Comparison of ENCODE assay signal across 8 cellular contexts in genomic region chr1:180178511-180179161, GRCh38. TPM values are rescaled to one million over a fixed set of nuclear protein-coding genes. Genes with fewer than 3 reads are reported as not detected.
DNase-seq lines count a peak whose midpoint lies in the region; ATAC-seq and TF ChIP-seq lines count a peak whose summit lies in the region.

No MANE protein-coding gene starts in this region.

- H3K4me1 ChIP-seq in CD4-positive, CD25-positive, alpha-beta regulatory T cell (ENCODE audit: control insufficient read depth, insufficient read depth, low read length, poor library complexity, severe bottlenecking), result no peaks in the 10 kb centered on the region
- H3K4me1 ChIP-seq in suprapubic skin, result peaks cover 11% of the 10 kb centered on the region

- H3K9me3 ChIP-seq in CD4-positive, CD25-positive, alpha-beta regulatory T cell (ENCODE audit: control insufficient read depth in 2 of 2, low read length in 2 of 2), result no peaks in the 10 kb centered on the region
- no peaks in the 10 kb centered on the region for H3K9me3 ChIP-seq in suprapubic skin

- no peak for TF ChIP-seq POLR2A in suprapubic skin (IDR thresholded peaks at IDR 0.05)

- TF ChIP-seq CTCF in epithelial cell of proximal tubule (conservative IDR thresholded peaks at IDR 0.05; ENCODE audit: low read depth, low read length), result peak; percentile 99
- peak; percentile 98 for TF ChIP-seq CTCF in natural killer cell (IDR thresholded peaks at IDR 0.05)
- TF ChIP-seq CTCF in suprapubic skin (IDR thresholded peaks at IDR 0.05), result peak; percentile 78 to 97

- WGBS in suprapubic skin, result 53% methylated on average over 12 of the region's 12 CpGs

- no peaks in the 10 kb centered on the region for H3K27me3 ChIP-seq in CD4-positive, CD25-positive, alpha-beta regulatory T cell (ENCODE audit: control insufficient read depth, insufficient read depth, low read length)
- no peaks in the 10 kb centered on the region for H3K27me3 ChIP-seq in suprapubic skin

- peaks cover 0 to 4% (median 0%) of the 10 kb centered on the region in 4 donors for H3K4me1 Mint-ChIP-seq in CD4-positive, CD25-positive, alpha-beta regulatory T cell
- peaks cover under 1 to 4% of the 10 kb centered on the region in 2 donors for H3K4me1 Mint-ChIP-seq in natural killer cell

- H3K27me3 Mint-ChIP-seq in CD4-positive, CD25-positive, alpha-beta regulatory T cell, result no peaks in the 10 kb centered on the region
- H3K27me3 Mint-ChIP-seq in natural killer cell (ENCODE audit: low read depth in 2 of 2), result no peaks in the 10 kb centered on the region

- no peaks in the 10 kb centered on the region for H3K9me3 Mint-ChIP-seq in CD4-positive, CD25-positive, alpha-beta regulatory T cell
- no peaks in the 10 kb centered on the region for H3K9me3 Mint-ChIP-seq in natural killer cell

- no peak overlapping the region for H3K4me3 ChIP-seq in CD4-positive, CD25-positive, alpha-beta regulatory T cell (ENCODE audit: low read depth, low read length)
- H3K4me3 ChIP-seq in epithelial cell of proximal tubule (ENCODE audit: low read depth, low read length) (no peak overlapping the region), suprapubic skin (no peak overlapping the region)

- no peak overlapping the region for H3K27ac ChIP-seq in CD4-positive, CD25-positive, alpha-beta regulatory T cell (ENCODE audit: insufficient read depth, low read length, poor library complexity, severe bottlenecking)
- H3K27ac ChIP-seq in suprapubic skin, result no peak overlapping the region

- peaks cover 9% of the 10 kb centered on the region for H3K36me3 Mint-ChIP-seq in CD4-positive, CD25-positive, alpha-beta regulatory T cell
- H3K36me3 Mint-ChIP-seq in natural killer cell, result no peaks in the 10 kb centered on the region

- peak; percentile 52 to 61 for ATAC-seq in CD4-positive, CD25-positive, alpha-beta regulatory T cell (ENCODE audit: low read depth in 2 of 2)
- ATAC-seq in GM21447 (IDR thresholded peaks at IDR 0.05; ENCODE audit: unreplicated experiment) (peak; percentile 55), natural killer cell (peak; percentile 77 to 98 (median 84))

- H3K4me3 Mint-ChIP-seq in CD4-positive, CD25-positive, alpha-beta regulatory T cell, result no peak overlapping the region
- no peak overlapping the region for H3K4me3 Mint-ChIP-seq in natural killer cell

- H3K36me3 ChIP-seq in CD4-positive, CD25-positive, alpha-beta regulatory T cell (ENCODE audit: control insufficient read depth, insufficient read depth, low read length), result peaks cover under 1% of the 10 kb centered on the region
- peaks cover 21% of the 10 kb centered on the region for H3K36me3 ChIP-seq in suprapubic skin

- TF ChIP-seq EP300 in suprapubic skin (IDR thresholded peaks at IDR 0.05), result no peak

- intact Hi-C loops in natural killer cell (cut with micrococcal nuclease), result loop anchor here (1.0 to 5.0 kb wide), 3 partner anchors 76 to 472 kb away; no protein-coding TSS in a partner anchor

- H3K27ac Mint-ChIP-seq in CD4-positive, CD25-positive, alpha-beta regulatory T cell, result peak overlapping the region in 1 of 3 donors; percentile 47
- H3K27ac Mint-ChIP-seq in natural killer cell, result no peak overlapping the region

- peak; percentile 38 to 62 (median 62) for DNase-seq in CD4-positive, CD25-positive, alpha-beta regulatory T cell
- DNase-seq in NCI-H526 (lab: John Stamatoyannopoulos, UW), result peak; percentile 67 to 92
- peak; percentile 87 for DNase-seq in activated CD8-positive, alpha-beta memory T cell treated with anti-CD3 and anti-CD28 coated beads, Interleukin-2, amount 50 U/mL, for 48 hours
- DNase-seq in epithelial cell of proximal tubule (ENCODE audit: low read depth), result no peak
- peak; percentile 60 for DNase-seq in natural killer cell
- peak in 1 of 2 donors; percentile 63 for DNase-seq in suprapubic skin (ENCODE audit: low spot score in 2 of 2)
- DNase-seq in HPDE6-E6E7 (ENCODE audit: extremely low spot score), result no peak

RNA-seq across cellular contexts. Expression of gene QSOX1, which starts 24.0 kb away (rescaled TPM):
- 19.9 TPM for total RNA-seq in CD4-positive, CD25-positive, alpha-beta regulatory T cell
- 10 to 100 TPM in 2 of 4 donors, 1 to 10 TPM in 2; 8.4 to 12.0 (median 10.3) TPM for polyA plus RNA-seq in CD4-positive, CD25-positive, alpha-beta regulatory T cell
- 170 and 247 TPM in 2 replicates for total RNA-seq in epithelial cell of proximal tubule
- total RNA-seq in natural killer cell, result 10 to 100 TPM; 31.0 to 42.7 (median 38.2) TPM
- total RNA-seq in suprapubic skin, result 10 to 100 TPM; 56.6 to 66.1 (median 61.5) TPM

RNA-seq across cellular contexts. Expression of gene LHX4, which starts 51.4 kb away (rescaled TPM):
- not detected for total RNA-seq in CD4-positive, CD25-positive, alpha-beta regulatory T cell
- polyA plus RNA-seq in CD4-positive, CD25-positive, alpha-beta regulatory T cell, result under 1 TPM; 0.17 to 0.32 (median 0.28) TPM
- total RNA-seq in epithelial cell of proximal tubule, result 0.14 TPM in 1 of 2 replicates, not detected in the other
- under 1 TPM in 1 of 3 donors, not detected in 2; 0.08 TPM for total RNA-seq in natural killer cell
- total RNA-seq in suprapubic skin, result 1 to 10 TPM in 1 of 4 donors, under 1 TPM in 3; 0.08 to 1.2 (median 0.31) TPM

Comparison
In these comparisons a context has a peak if more than half of its experiments do, and no peak if none do; other contexts are left out.
1. DNase-seq: peak in CD4-positive, CD25-positive, alpha-beta regulatory T cell (3 of 3), NCI-H526 (2 of 2), activated CD8-positive, alpha-beta memory T cell treated with anti-CD3 and anti-CD28 coated beads, Interleukin-2, amount 50 U/mL, for 48 hours (single experiment) and natural killer cell (single experiment); none in epithelial cell of proximal tubule (single experiment) and HPDE6-E6E7 (single experiment).
2. Peak in every context shown above with its lines, with median percentiles within 50 percentile points of each other: ATAC-seq and CTCF ChIP-seq.